In genomic region chrX:134470013-134470412, GRCh38 we compare ENCODE assay signal across 16 cellular contexts. TPM values are rescaled to one million over a fixed set of nuclear protein-coding genes. Genes with fewer than 3 reads are reported as not detected.
DNase-seq lines count a peak whose midpoint lies in the region; ATAC-seq and TF ChIP-seq lines count a peak whose summit lies in the region.
"Had no signal": no experiment of that assay in that cellular context is flagged by ENCODE, and none has a peak within 500 bp of the region (broad histone marks: within the 10 kb centered on the region; RNA-seq: fewer than 3 reads in every experiment).

No MANE protein-coding gene starts in this region.

- H3K27ac ChIP-seq in GM23248 (peak overlapping the region; percentile 24; the same call in 1 of the 2 replicates), neutrophil (peak overlapping the region; percentile 38)
- H3K27ac ChIP-seq: C4-2B had no signal

- H3K36me3 Mint-ChIP-seq in chondrocyte (ENCODE audit: low read depth) (no peaks in the 10 kb centered on the region), T-cell (no peaks in the 10 kb centered on the region)
- H3K36me3 Mint-ChIP-seq: IgD-negative memory B cell had no signal

- H2AFZ ChIP-seq in GM23248 = no peak overlapping the region
- H2AFZ ChIP-seq in Loucy (ENCODE audit: low read length) = no peak overlapping the region

- H3K4me3 Mint-ChIP-seq in chondrocyte (ENCODE audit: unreplicated experiment) (no peak overlapping the region), T-cell (no peak overlapping the region)
- H3K4me3 Mint-ChIP-seq: CD4-positive, alpha-beta T cell; H9; IgD-negative memory B cell had no signal

- H3K9me2 ChIP-seq in GM23248 (ENCODE audit: insufficient read depth) (no peaks in the 10 kb centered on the region), Loucy (replicated peaks; ENCODE audit: low read depth, low read length) (no peaks in the 10 kb centered on the region)

- H3K4me1 ChIP-seq in GM23248 (ENCODE audit: insufficient read depth) (peaks cover 5% of the 10 kb centered on the region; the same call in 1 of the 2 replicates), Loucy (ENCODE audit: insufficient read depth, low read length, poor library complexity, severe bottlenecking) (peaks cover 4% of the 10 kb centered on the region), neutrophil (ENCODE audit: control insufficient read depth in 1 of 2, insufficient read depth in 1 of 2, low read depth in 1 of 2, low read length in 1 of 2) (peaks cover 0 to 4% of the 10 kb centered on the region in 2 experiments)
- H3K4me1 ChIP-seq: Caco-2 had no signal

- no peak for TF ChIP-seq CTCF in Loucy (conservative IDR thresholded peaks at IDR 0.05; ENCODE audit: low read length)
- no peak for TF ChIP-seq CTCF in chondrocyte (IDR thresholded peaks at IDR 0.05)
- TF ChIP-seq CTCF in neutrophil (IDR thresholded peaks at IDR 0.05) = no peak

- H3K4me2 ChIP-seq in GM23248 (ENCODE audit: unreplicated experiment) = no peak overlapping the region
- H3K4me2 ChIP-seq in Loucy (ENCODE audit: low read depth, low read length, poor library complexity, severe bottlenecking) = peak overlapping the region; percentile 24

- H3K27ac Mint-ChIP-seq in chondrocyte (ENCODE audit: unreplicated experiment) (peak overlapping the region; percentile 41), T-cell (no peak overlapping the region)
- H3K27ac Mint-ChIP-seq: CD4-positive, alpha-beta T cell; H9; IgD-negative memory B cell had no signal

- H3K9ac ChIP-seq in GM23248 (no peak overlapping the region), Loucy (ENCODE audit: low read depth, low read length, poor library complexity, severe bottlenecking) (no peak overlapping the region)

- H3K27me3 ChIP-seq in GM23248 (replicated peaks; ENCODE audit: insufficient read depth) (no peaks in the 10 kb centered on the region), Loucy (ENCODE audit: insufficient read depth, low read length, poor library complexity, severe bottlenecking) (no peaks in the 10 kb centered on the region), neutrophil (no peaks in the 10 kb centered on the region)

- 100% methylated on average over 1 of the region's 1 CpG for WGBS in GM23248 (ENCODE audit: low coverage in 1 of 2, low lambda C conversion rate in 2 of 2, missing lambda C conversion rate in 2 of 2), 2 experiments

- no peak overlapping the region for H3K4me3 ChIP-seq in GM23248
- H3K4me3 ChIP-seq in Loucy (ENCODE audit: low read length, poor library complexity, severe bottlenecking) = no peak overlapping the region
- H3K4me3 ChIP-seq in neutrophil (ENCODE audit: low read depth in 1 of 2, low read length in 1 of 2) = no peak overlapping the region

- POLR2A ChIA-PET in T-cell (lab: Charles Lee) = interaction anchor here in 1 of 2 donors (0.6 kb wide), 1 partner anchor 34 kb away, joined by 4 read pairs; no protein-coding TSS in a partner anchor

- H3K79me2 ChIP-seq in GM23248 (ENCODE audit: insufficient read depth) (peaks cover 51% of the 10 kb centered on the region), Loucy (ENCODE audit: insufficient read depth, low read length) (peaks cover 61% of the 10 kb centered on the region)

- H3K27me3 Mint-ChIP-seq in chondrocyte (ENCODE audit: low read depth) = peaks cover 4% of the 10 kb centered on the region
- no peaks in the 10 kb centered on the region for H3K27me3 Mint-ChIP-seq in T-cell
- H3K27me3 Mint-ChIP-seq: CD4-positive, alpha-beta T cell; IgD-negative memory B cell had no signal

- H3K9me3 ChIP-seq in GM23248 (ENCODE audit: low read depth) (no peaks in the 10 kb centered on the region), Loucy (ENCODE audit: insufficient read depth, low read depth, low read length) (no peaks in the 10 kb centered on the region), neutrophil (no peaks in the 10 kb centered on the region)
- H3K9me3 ChIP-seq: Caco-2 had no signal

- H3K4me1 Mint-ChIP-seq in chondrocyte (ENCODE audit: low read depth) (peaks cover 3% of the 10 kb centered on the region), T-cell (peaks cover 0 to 4% (median 3%) of the 10 kb centered on the region in 3 donors)
- H3K4me1 Mint-ChIP-seq: H9, IgD-negative memory B cell had no signal

- in situ Hi-C loops in GM23248 (cut with MboI) = no loop called here

- H3K9me3 Mint-ChIP-seq in chondrocyte (ENCODE audit: low read depth) (no peaks in the 10 kb centered on the region), T-cell (no peaks in the 10 kb centered on the region)
- H3K9me3 Mint-ChIP-seq: CD4-positive, alpha-beta T cell; IgD-negative memory B cell had no signal

- H4K20me1 ChIP-seq in GM23248 (ENCODE audit: insufficient read depth) (no peaks in the 10 kb centered on the region), Loucy (ENCODE audit: insufficient read depth, low read length, poor library complexity, severe bottlenecking) (peaks cover 14% of the 10 kb centered on the region)

- ATAC-seq in T-cell (replicated peaks in 1 of 4) = no peak
- no peak for ATAC-seq in HG03457 (IDR thresholded peaks at IDR 0.05; ENCODE audit: unreplicated experiment)

- DNase-seq in GM23248 (no peak), chondrocyte (ENCODE audit: low spot score) (no peak), activated T-cell treated with anti-CD3 and anti-CD28 coated beads for 4 hours (no peak), hypothalamus (lab: John Stamatoyannopoulos, UW) (no peak), T-cell (no peak)
- DNase-seq: Caco-2; CD4-positive, alpha-beta T cell; DMS153; DMS79; H9; KG1 had no signal

- peaks cover 8% of the 10 kb centered on the region for H3F3A ChIP-seq in GM23248 (ENCODE audit: insufficient read depth)
- H3F3A ChIP-seq in Loucy (ENCODE audit: low read depth) = no peaks in the 10 kb centered on the region

- H3K36me3 ChIP-seq in GM23248 (ENCODE audit: low read depth) (no peaks in the 10 kb centered on the region), Loucy (ENCODE audit: insufficient read depth, low read length) (peaks cover 4% of the 10 kb centered on the region; the same call in 1 of the 2 replicates), neutrophil (no peaks in the 10 kb centered on the region)

- CTCF ChIA-PET in T-cell (lab: Charles Lee) = no interaction called here

RNA-seq across cellular contexts. Expression of gene HPRT1, which starts 10.0 kb away (rescaled TPM):
- total RNA-seq in GM23248 (2014; rRNA removed; shearing (Covaris generic)) = 11.8 and 12.0 TPM in 2 replicates
- polyA plus RNA-seq in GM23248 (2016; fragmentation: Nextera tagmentation; extraction: Ambion mirVana) = 63.2 and 65.7 TPM in 2 replicates
- total RNA-seq in chondrocyte (17.3 to 22.4 TPM (median 17.4 TPM) in 3 replicates), T-cell (10 to 100 TPM; 16.0 to 24.8 (median 17.6) TPM)
